In genomic region chr19:58513694-58514563, GRCh38 we compare ENCODE assay signal across 8 cellular contexts. TPM values are rescaled to one million over a fixed set of nuclear protein-coding genes. Genes with fewer than 3 reads are reported as not detected.
DNase-seq lines count a peak whose midpoint lies in the region; ATAC-seq and TF ChIP-seq lines count a peak whose summit lies in the region.

No MANE protein-coding gene starts in this region.

- no peaks in the 10 kb centered on the region for H3K9me2 ChIP-seq in PC-9 (ENCODE audit: insufficient read depth)

- peak overlapping the region; percentile 53 for H3K4me3 ChIP-seq in CD8-positive, alpha-beta memory T cell (ENCODE audit: low read length)
- H3K4me3 ChIP-seq in PC-9, result peak overlapping the region; percentile 45; the same call in 1 of the 2 replicates

- H3K9me3 ChIP-seq in CD8-positive, alpha-beta memory T cell (ENCODE audit: low read length), result no peaks in the 10 kb centered on the region
- no peaks in the 10 kb centered on the region for H3K9me3 ChIP-seq in PC-9 (ENCODE audit: insufficient read depth, low read depth)

- H3K36me3 Mint-ChIP-seq in CD8-positive, alpha-beta memory T cell, result peaks cover 0 to 22% (median 4%) of the 10 kb centered on the region in 3 donors
- H3K36me3 Mint-ChIP-seq in IgD-negative memory B cell, result peaks cover 6% of the 10 kb centered on the region
- peaks cover 26% of the 10 kb centered on the region for H3K36me3 Mint-ChIP-seq in activated T-helper 17 cell treated with anti-CD3 and anti-CD28 coated beads, Interleukin-2, amount 50 U/mL, for 72 hours (ENCODE audit: low read depth)
- no peaks in the 10 kb centered on the region for H3K36me3 Mint-ChIP-seq in natural killer cell
- H3K36me3 Mint-ChIP-seq in stimulated activated naive B cell treated with anti-CD40 and anti-IgM and Interleukin-4, amounts not matched to agents 10 μg/mL and 1 μg/mL and 100 μg/mL, for 72 hours, result peaks cover 13 to 33% of the 10 kb centered on the region in 2 donors

- peak overlapping the region; percentile 76 to 92 (median 83) for H3K4me3 Mint-ChIP-seq in CD8-positive, alpha-beta memory T cell
- peak overlapping the region; percentile 65 to 89 (median 78) for H3K4me3 Mint-ChIP-seq in IgD-negative memory B cell
- peak overlapping the region; percentile 85 for H3K4me3 Mint-ChIP-seq in activated T-helper 17 cell treated with anti-CD3 and anti-CD28 coated beads, Interleukin-2, amount 50 U/mL, for 72 hours
- H3K4me3 Mint-ChIP-seq in natural killer cell, result peak overlapping the region; percentile 84
- H3K4me3 Mint-ChIP-seq in stimulated activated naive B cell treated with anti-CD40 and anti-IgM and Interleukin-4, amounts not matched to agents 10 μg/mL and 1 μg/mL and 100 μg/mL, for 72 hours, result peak overlapping the region; percentile 91 to 93

- peak; percentile 95 for ATAC-seq in activated T-helper 17 cell treated with anti-CD3 and anti-CD28 coated beads, Interleukin-2, amount 50 U/mL, for 72 hours (replicated peaks)
- peak; percentile 95 to 97 (median 96) for ATAC-seq in natural killer cell
- ATAC-seq in stimulated activated naive B cell treated with anti-CD40 and anti-IgM and Interleukin-4, amounts not matched to agents 10 μg/mL and 1 μg/mL and 100 μg/mL, for 72 hours (replicated peaks), result peak; percentile 91

- peak; percentile 91 to 95 (median 94) for DNase-seq in CD8-positive, alpha-beta memory T cell
- DNase-seq in GM20000 (ENCODE audit: low spot score), result peak; percentile 97
- DNase-seq in PC-9, result peak; percentile 60 to 69
- DNase-seq in fibroblast of peridontal ligament (ENCODE audit: extremely low read depth), result peak; percentile 78
- peak; percentile 91 for DNase-seq in natural killer cell
- DNase-seq in stimulated activated naive B cell treated with anti-CD40 and anti-IgM and Interleukin-4, amounts not matched to agents 10 μg/mL and 1 μg/mL and 100 μg/mL, for 72 hours, result peak; percentile 93

- peaks cover 18% of the 10 kb centered on the region for H3K79me2 ChIP-seq in PC-9 (ENCODE audit: low read depth)

- H3K27ac ChIP-seq in CD8-positive, alpha-beta memory T cell (ENCODE audit: low read depth, low read length), result peak overlapping the region; percentile 33
- no peak overlapping the region for H3K27ac ChIP-seq in PC-9

- no peaks in the 10 kb centered on the region for H4K20me1 ChIP-seq in PC-9 (ENCODE audit: insufficient read depth)

- TF ChIP-seq CTCF in GM20000 (IDR thresholded peaks at IDR 0.05; ENCODE audit: extremely low read depth, missing control alignments) (peak; percentile 93), PC-9 (conservative IDR thresholded peaks at IDR 0.05) (peak; percentile 58), natural killer cell (IDR thresholded peaks at IDR 0.05) (peak; percentile 79)

- peaks cover 22% of the 10 kb centered on the region for H3K4me1 ChIP-seq in CD8-positive, alpha-beta memory T cell (ENCODE audit: insufficient read depth, low read length)
- peaks cover 6% of the 10 kb centered on the region for H3K4me1 ChIP-seq in PC-9 (replicated peaks; ENCODE audit: insufficient read depth)

- peaks cover 6% of the 10 kb centered on the region for H3K36me3 ChIP-seq in CD8-positive, alpha-beta memory T cell (ENCODE audit: insufficient read depth, low read length)
- H3K36me3 ChIP-seq in PC-9 (ENCODE audit: low read depth), result no peaks in the 10 kb centered on the region

- no peak overlapping the region for H2AFZ ChIP-seq in PC-9

- peaks cover 25 to 43% (median 27%) of the 10 kb centered on the region in 3 donors for H3K4me1 Mint-ChIP-seq in CD8-positive, alpha-beta memory T cell
- H3K4me1 Mint-ChIP-seq in IgD-negative memory B cell, result peaks cover 9 to 20% (median 16%) of the 10 kb centered on the region in 3 donors
- peaks cover 12% of the 10 kb centered on the region for H3K4me1 Mint-ChIP-seq in activated T-helper 17 cell treated with anti-CD3 and anti-CD28 coated beads, Interleukin-2, amount 50 U/mL, for 72 hours
- peaks cover 10 to 41% of the 10 kb centered on the region in 2 donors for H3K4me1 Mint-ChIP-seq in natural killer cell
- H3K4me1 Mint-ChIP-seq in stimulated activated naive B cell treated with anti-CD40 and anti-IgM and Interleukin-4, amounts not matched to agents 10 μg/mL and 1 μg/mL and 100 μg/mL, for 72 hours, result peaks cover 31 to 53% of the 10 kb centered on the region in 2 donors

- POLR2A ChIA-PET in CD8-positive, alpha-beta memory T cell (lab: Charles Lee), result interaction anchor here (0.5 to 1.8 kb wide), 4 partner anchors 41 to 154 kb away, joined by 4 to 7 read pairs (median 6); partner anchors contain the start of gene CHMP2A
- POLR2A ChIA-PET in PC-9 (lab: Charles Lee; ENCODE audit: unreplicated experiment), result interaction anchor here (0.6 to 1.0 kb wide), 2 partner anchors 56 to 187 kb away, joined by 3 read pairs; partner anchors contain the start of gene ZSCAN22

- H3K27me3 Mint-ChIP-seq in CD8-positive, alpha-beta memory T cell, result peaks cover 0 to 1% of the 10 kb centered on the region in 2 donors
- H3K27me3 Mint-ChIP-seq in IgD-negative memory B cell (peaks cover 1% of the 10 kb centered on the region), natural killer cell (ENCODE audit: low read depth in 2 of 2) (no peaks in the 10 kb centered on the region)
- no peaks in the 10 kb centered on the region for H3K27me3 Mint-ChIP-seq in activated T-helper 17 cell treated with anti-CD3 and anti-CD28 coated beads, Interleukin-2, amount 50 U/mL, for 72 hours
- H3K27me3 Mint-ChIP-seq in stimulated activated naive B cell treated with anti-CD40 and anti-IgM and Interleukin-4, amounts not matched to agents 10 μg/mL and 1 μg/mL and 100 μg/mL, for 72 hours, result no peaks in the 10 kb centered on the region

- H3K9me3 Mint-ChIP-seq in CD8-positive, alpha-beta memory T cell, result no peaks in the 10 kb centered on the region
- H3K9me3 Mint-ChIP-seq in IgD-negative memory B cell (no peaks in the 10 kb centered on the region), natural killer cell (no peaks in the 10 kb centered on the region)
- H3K9me3 Mint-ChIP-seq in activated T-helper 17 cell treated with anti-CD3 and anti-CD28 coated beads, Interleukin-2, amount 50 U/mL, for 72 hours, result no peaks in the 10 kb centered on the region
- no peaks in the 10 kb centered on the region for H3K9me3 Mint-ChIP-seq in stimulated activated naive B cell treated with anti-CD40 and anti-IgM and Interleukin-4, amounts not matched to agents 10 μg/mL and 1 μg/mL and 100 μg/mL, for 72 hours

- peak overlapping the region; percentile 66 for H3K4me2 ChIP-seq in PC-9

- no peaks in the 10 kb centered on the region for H3K27me3 ChIP-seq in CD8-positive, alpha-beta memory T cell (ENCODE audit: insufficient read depth, low read length, poor library complexity, severe bottlenecking)
- H3K27me3 ChIP-seq in PC-9 (ENCODE audit: insufficient read depth, low read depth), result no peaks in the 10 kb centered on the region

- intact Hi-C loops in PC-9 (cut with micrococcal nuclease; ENCODE audit: unreplicated experiment) (no loop called here), natural killer cell (cut with micrococcal nuclease) (loop anchor here (1.0 kb wide), 1 partner anchor 67 kb away; no protein-coding TSS in a partner anchor)

- H3K27ac Mint-ChIP-seq in CD8-positive, alpha-beta memory T cell, result peak overlapping the region; percentile 43 to 96 (median 85)
- H3K27ac Mint-ChIP-seq in IgD-negative memory B cell (peak overlapping the region in 1 of 3 donors; percentile 76), natural killer cell (peak overlapping the region; percentile 76 to 85)
- peak overlapping the region; percentile 85 for H3K27ac Mint-ChIP-seq in activated T-helper 17 cell treated with anti-CD3 and anti-CD28 coated beads, Interleukin-2, amount 50 U/mL, for 72 hours
- H3K27ac Mint-ChIP-seq in stimulated activated naive B cell treated with anti-CD40 and anti-IgM and Interleukin-4, amounts not matched to agents 10 μg/mL and 1 μg/mL and 100 μg/mL, for 72 hours, result peak overlapping the region; percentile 96

- peaks cover 3% of the 10 kb centered on the region; the same call in 1 of the 2 replicates for H3F3A ChIP-seq in PC-9 (ENCODE audit: insufficient read depth, low read depth)

- no TSS peak for BruUV-seq in PC-9 (replicated peaks; lab: Mats Ljungman, UMichigan)

- CTCF ChIA-PET in CD8-positive, alpha-beta memory T cell (lab: Charles Lee), result interaction anchor here (0.7 to 3.6 kb wide), 19 partner anchors 13 to 207 kb away, joined by 3 to 61 read pairs (median 5); partner anchors contain the start of genes CHMP2A, MZF1, TRIM28 and ZNF497
- CTCF ChIA-PET in PC-9 (lab: Charles Lee), result interaction anchor here (0.6 kb wide), 1 partner anchor 294 kb away, joined by 4 read pairs; no protein-coding TSS in a partner anchor

RNA-seq across cellular contexts. Expression of gene SLC27A5, which starts 2.1 kb away (rescaled TPM):
- 10 to 100 TPM; 16.1 to 19.1 TPM for total RNA-seq in CD8-positive, alpha-beta memory T cell
- polyA plus RNA-seq in CD8-positive, alpha-beta memory T cell, result 25.9 TPM
- polyA plus RNA-seq in IgD-negative memory B cell, result 10.3 TPM
- total RNA-seq in PC-9 (2021) (8.4 and 9.2 TPM in 2 replicates), natural killer cell (1 to 10 TPM; 4.6 to 7.0 (median 4.7) TPM)
- total RNA-seq in activated T-helper 17 cell treated with anti-CD3 and anti-CD28 coated beads, Interleukin-2, amount 50 U/mL, for 72 hours, result 10 to 100 TPM; 14.4 to 15.6 TPM

RNA-seq across cellular contexts. Expression of gene ZBTB45, which starts 5.7 kb away (rescaled TPM):
- total RNA-seq in CD8-positive, alpha-beta memory T cell, result 10 to 100 TPM; 15.0 to 16.1 TPM
- 4.8 TPM for polyA plus RNA-seq in CD8-positive, alpha-beta memory T cell
- 7.6 TPM for polyA plus RNA-seq in IgD-negative memory B cell
- total RNA-seq in PC-9 (2021) (8.1 and 8.9 TPM in 2 replicates), natural killer cell (10 to 100 TPM in 1 of 3 donors, 1 to 10 TPM in 2; 9.6 to 12.6 (median 9.8) TPM)
- 10 to 100 TPM; 11.0 to 14.3 TPM for total RNA-seq in activated T-helper 17 cell treated with anti-CD3 and anti-CD28 coated beads, Interleukin-2, amount 50 U/mL, for 72 hours

RNA-seq across cellular contexts. Expression of gene TRIM28, which starts 29.9 kb away (rescaled TPM):
- 100 to 1,000 TPM; 705 to 715 TPM for total RNA-seq in CD8-positive, alpha-beta memory T cell
- polyA plus RNA-seq in CD8-positive, alpha-beta memory T cell, result 57.5 TPM
- 38.9 TPM for polyA plus RNA-seq in IgD-negative memory B cell
- 311 and 322 TPM in 2 replicates for total RNA-seq in PC-9 (2021)
- total RNA-seq in activated T-helper 17 cell treated with anti-CD3 and anti-CD28 coated beads, Interleukin-2, amount 50 U/mL, for 72 hours, result 100 to 1,000 TPM; 336 to 455 TPM
- 100 to 1,000 TPM; 330 to 451 (median 408) TPM for total RNA-seq in natural killer cell

RNA-seq across cellular contexts. Expression of gene ZNF446, which starts 37.8 kb away (rescaled TPM):
- total RNA-seq in CD8-positive, alpha-beta memory T cell, result 1 to 10 TPM; 5.9 to 7.2 TPM
- polyA plus RNA-seq in CD8-positive, alpha-beta memory T cell, result 3.8 TPM
- 6.7 TPM for polyA plus RNA-seq in IgD-negative memory B cell
- total RNA-seq in PC-9 (2021), result 11.0 and 16.5 TPM in 2 replicates
- total RNA-seq in activated T-helper 17 cell treated with anti-CD3 and anti-CD28 coated beads, Interleukin-2, amount 50 U/mL, for 72 hours, result 1 to 10 TPM; 5.8 to 6.2 TPM
- 10 to 100 TPM; 11.9 to 14.5 (median 13.5) TPM for total RNA-seq in natural killer cell

RNA-seq across cellular contexts. Expression of gene CHMP2A, which starts 41.0 kb away (rescaled TPM):
- total RNA-seq in CD8-positive, alpha-beta memory T cell, result 10 to 100 TPM; 88.8 to 89.7 TPM
- polyA plus RNA-seq in CD8-positive, alpha-beta memory T cell, result 198 TPM
- polyA plus RNA-seq in IgD-negative memory B cell, result 160 TPM
- total RNA-seq in PC-9 (2021) (149 and 186 TPM in 2 replicates), natural killer cell (10 to 100 TPM; 82.7 to 95.7 (median 94.7) TPM)
- total RNA-seq in activated T-helper 17 cell treated with anti-CD3 and anti-CD28 coated beads, Interleukin-2, amount 50 U/mL, for 72 hours, result 10 to 100 TPM; 79.0 to 95.8 TPM
